8 cellular contexts compared by ENCODE assay signal in the genomic region with DNA sequence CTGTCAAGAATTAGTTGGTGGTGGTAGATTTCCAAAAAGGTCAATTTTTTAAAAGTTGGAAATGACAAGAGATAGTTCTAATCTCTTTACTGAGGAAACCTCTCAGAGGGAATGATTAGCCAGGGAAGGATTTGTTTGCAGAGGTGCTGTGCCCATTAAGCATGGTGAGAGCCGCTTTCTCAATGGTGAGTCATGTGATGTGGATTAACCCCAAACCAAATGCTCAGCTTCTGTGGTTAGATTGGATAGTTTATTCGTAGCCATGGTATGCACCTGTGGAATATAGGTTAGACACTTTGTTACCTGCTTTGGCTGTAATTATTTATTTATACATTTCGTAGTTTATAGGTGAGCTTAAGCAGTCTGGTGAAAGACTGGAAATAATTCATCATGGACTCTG. TPM values are rescaled to one million over a fixed set of nuclear protein-coding genes. Genes with fewer than 3 reads are reported as not detected.
A peak's percentile ranks its signal among the peaks of the same experiment; 100 is the strongest.
DNase-seq lines count a peak whose midpoint lies in the region; ATAC-seq, FAIRE-seq and TF ChIP-seq lines count a peak whose summit lies in the region.

No MANE protein-coding gene starts in this region.

- H3K79me2 ChIP-seq in ACC112 (ENCODE audit: control insufficient read depth, insufficient read depth, low read length, unreplicated experiment), result peaks cover 92% of the 10 kb centered on the region

- H3K36me3 ChIP-seq in ACC112 (ENCODE audit: insufficient read depth, low read length), result peaks cover 10% of the 10 kb centered on the region; the same call in 1 of the 2 replicates

- DNase-seq in H54 (ENCODE audit: insufficient read length, low spot score), result peak; percentile 50
- no peak for DNase-seq in activated naive CD4-positive, alpha-beta T cell treated with anti-CD3 and anti-CD28 coated beads, Interleukin-2, amount 50 U/mL, for 72 hours (ENCODE audit: low spot score in 2 of 2)
- peak; percentile 78 for DNase-seq in kidney glomerular epithelial cell (lab: John Stamatoyannopoulos, UW)
- no peak for DNase-seq in NCI-H1092 treated with DMSO at 0.1 percent for 48 hours (lab: John Stamatoyannopoulos, UW)
- DNase-seq in cerebellum (ENCODE audit: low spot score), result no peak
- DNase-seq in NOMO-1 treated with dmso at 0.1 percent for 144 hours (lab: John Stamatoyannopoulos, UW; ENCODE audit: unreplicated experiment), result no peak

- no peaks in the 10 kb centered on the region for H3K9me3 Mint-ChIP-seq in activated naive CD4-positive, alpha-beta T cell treated with anti-CD3 and anti-CD28 coated beads, Interleukin-2, amount 50 U/mL, for 72 hours

- peak; percentile 47 to 68 for ATAC-seq in activated naive CD4-positive, alpha-beta T cell treated with anti-CD3 and anti-CD28 coated beads, Interleukin-2, amount 50 U/mL, for 72 hours
- ATAC-seq in GM21723 (IDR thresholded peaks at IDR 0.05; ENCODE audit: unreplicated experiment), result no peak

- no peak overlapping the region for H3K27ac ChIP-seq in ACC112 (ENCODE audit: low read depth, low read length)

- H3K27ac Mint-ChIP-seq in activated naive CD4-positive, alpha-beta T cell treated with anti-CD3 and anti-CD28 coated beads, Interleukin-2, amount 50 U/mL, for 72 hours, result peak overlapping the region; percentile 19 to 65

- H3K4me3 ChIP-seq in ACC112 (ENCODE audit: low read depth, low read length), result peak overlapping the region; percentile 26; the same call in 1 of the 2 replicates

- FAIRE-seq in H54 (lab: Jason Lieb, UNC), result peak; percentile 84

- no peak overlapping the region for H2AFZ ChIP-seq in ACC112 (ENCODE audit: low read length, unreplicated experiment)

- TF ChIP-seq POLR2A in H54 (IDR thresholded peaks at IDR 0.05; ENCODE audit: low read depth, low read length), result no peak

- H3K4me1 ChIP-seq in ACC112 (ENCODE audit: control insufficient read depth, insufficient read depth, low read length, unreplicated experiment), result peaks cover 21% of the 10 kb centered on the region

- peaks cover 0 to 24% of the 10 kb centered on the region in 2 donors for H3K36me3 Mint-ChIP-seq in activated naive CD4-positive, alpha-beta T cell treated with anti-CD3 and anti-CD28 coated beads, Interleukin-2, amount 50 U/mL, for 72 hours

- no peaks in the 10 kb centered on the region for H3K27me3 ChIP-seq in ACC112 (ENCODE audit: insufficient read depth, low read length)

RNA-seq across cellular contexts. Expression of gene HNRNPM, which starts 7.1 kb away (rescaled TPM):
- 100 to 1,000 TPM; 105 to 243 TPM for total RNA-seq in activated naive CD4-positive, alpha-beta T cell treated with anti-CD3 and anti-CD28 coated beads, Interleukin-2, amount 50 U/mL, for 72 hours
- total RNA-seq in cerebellum, result 79.7 TPM

RNA-seq across cellular contexts. Expression of gene MARCHF2, which starts 38.8 kb away (rescaled TPM):
- total RNA-seq in activated naive CD4-positive, alpha-beta T cell treated with anti-CD3 and anti-CD28 coated beads, Interleukin-2, amount 50 U/mL, for 72 hours, result 10 to 100 TPM in 1 of 2 donors, 1 to 10 TPM in 1; 7.3 to 14.9 TPM
- total RNA-seq in cerebellum, result 30.1 TPM

RNA-seq across cellular contexts. Expression of gene PRAM1, which starts 50.6 kb away (rescaled TPM):
- total RNA-seq in activated naive CD4-positive, alpha-beta T cell treated with anti-CD3 and anti-CD28 coated beads, Interleukin-2, amount 50 U/mL, for 72 hours, result 1 to 10 TPM; 1.4 to 2.9 TPM
- 0.18 TPM for total RNA-seq in cerebellum

Comparison
In these comparisons a context has a peak if more than half of its experiments do, and no peak if none do; other contexts are left out.
1. DNase-seq: peak in H54 (single experiment) and kidney glomerular epithelial cell (single experiment); none in activated naive CD4-positive, alpha-beta T cell treated with anti-CD3 and anti-CD28 coated beads, Interleukin-2, amount 50 U/mL, for 72 hours (0 of 2), NCI-H1092 treated with DMSO at 0.1 percent for 48 hours (single experiment), cerebellum (single experiment) and NOMO-1 treated with dmso at 0.1 percent for 144 hours (single experiment).